In the genomic region with DNA sequence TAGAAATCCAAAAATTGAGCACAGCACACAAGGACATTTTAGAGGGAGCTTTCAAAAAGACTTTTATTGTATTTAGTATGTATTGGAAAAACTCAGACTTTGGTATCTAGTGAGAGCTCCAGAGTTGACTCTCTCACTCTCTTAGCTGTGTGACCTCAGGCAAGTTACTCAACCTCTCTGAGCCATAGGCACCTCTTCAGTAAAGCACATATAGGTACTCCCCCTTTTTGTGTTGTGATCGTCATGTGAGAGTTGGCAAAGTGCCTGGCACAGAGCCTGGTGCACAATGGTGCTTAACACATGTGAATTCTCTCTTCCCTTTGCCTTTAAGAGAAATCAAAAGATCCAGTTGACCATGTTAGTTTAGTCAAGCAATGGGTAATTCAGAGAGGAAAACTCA, we compare ENCODE assay signal across 34 cellular contexts.
"Had no signal": no experiment of that assay in that cellular context is flagged by ENCODE, and none has a peak within 500 bp of the region (broad histone marks: within the 10 kb centered on the region; RNA-seq: fewer than 3 reads in every experiment).

No MANE protein-coding gene starts in this region.

- DNase-seq: activated B cell treated with CpG ODN at 0.5 μM for 24 hours; activated CD4-positive, alpha-beta T cell treated with anti-CD3 and anti-CD28 coated beads for 48 hours; activated CD4-positive, alpha-beta T cell treated with anti-CD3 and anti-CD28 coated beads, Interleukin-2, amount 50 U/mL, for 4 hours; activated CD4-positive, CD25-positive, alpha-beta regulatory T cell treated with anti-CD3 and anti-CD28 coated beads, Interleukin-2, amount 50 U/mL, for 72 hours; activated CD8-positive, alpha-beta T cell treated with anti-CD3 and anti-CD28 coated beads for 36 hours; activated effector memory CD4-positive, alpha-beta T cell treated with anti-CD3 and anti-CD28 coated beads, Interleukin-2, amount 50 U/mL, for 16 hours; activated naive CD4-positive, alpha-beta T cell; activated naive CD4-positive, alpha-beta T cell treated with anti-CD3 and anti-CD28 coated beads, Interleukin-2, amount 50 U/mL, for 16 hours; activated naive CD8-positive, alpha-beta T cell treated with anti-CD3 and anti-CD28 coated beads for 36 hours; activated T-cell treated with anti-CD3 and anti-CD28 coated beads, Interleukin-2, amount 50 U/mL, for 1 hour; activated T-cell treated with anti-CD3 and anti-CD28 coated beads, Interleukin-2, amount 50 U/mL, for 72 hours; amniotic stem cell; aorta; brain microvascular endothelial cell; colonic mucosa; Karpas-422; MG63; NCI-H1048; NCI-H1436 treated with DMSO at 0.1 percent for 48 hours; NCI-H187 treated with DMSO at 0.1 percent for 48 hours; NCI-H2227 treated with DMSO at 0.1 percent for 48 hours; PC-9; SIG-M5; SW 1271; T-helper 1 cell; T-helper 2 cell; T-helper 9 cell had no signal

- H3K27me3 Mint-ChIP-seq: activated T-helper 17 cell treated with anti-CD3 and anti-CD28 coated beads, Interleukin-2, amount 50 U/mL, for 72 hours; central memory CD8-positive, alpha-beta T cell had no signal

- H3K27me3 ChIP-seq: brain microvascular endothelial cell, cardiac muscle cell, colonic mucosa, MG63 had no signal

- H3K9me3 Mint-ChIP-seq: activated B cell treated with CpG ODN at 0.5 μM for 24 hours; activated CD8-positive, alpha-beta T cell treated with anti-CD3 and anti-CD28 coated beads for 36 hours; activated naive CD8-positive, alpha-beta T cell treated with anti-CD3 and anti-CD28 coated beads for 36 hours; activated T-cell treated with anti-CD3 and anti-CD28 coated beads, Interleukin-2, amount 50 U/mL, for 72 hours; activated T-helper 17 cell treated with anti-CD3 and anti-CD28 coated beads, Interleukin-2, amount 50 U/mL, for 72 hours; central memory CD8-positive, alpha-beta T cell had no signal

- FAIRE-seq: RCC 7860 had no signal

- H3K4me3 Mint-ChIP-seq: activated B cell treated with CpG ODN at 0.5 μM for 24 hours; activated CD8-positive, alpha-beta T cell treated with anti-CD3 and anti-CD28 coated beads for 36 hours; activated naive CD8-positive, alpha-beta T cell treated with anti-CD3 and anti-CD28 coated beads for 36 hours; activated T-cell treated with anti-CD3 and anti-CD28 coated beads, Interleukin-2, amount 50 U/mL, for 72 hours; activated T-helper 17 cell treated with anti-CD3 and anti-CD28 coated beads, Interleukin-2, amount 50 U/mL, for 72 hours; central memory CD8-positive, alpha-beta T cell had no signal

- H3K4me2 ChIP-seq: PC-9 had no signal

- H3K4me1 ChIP-seq: colonic mucosa had no signal

- H3K27ac Mint-ChIP-seq: activated B cell treated with CpG ODN at 0.5 μM for 24 hours; activated CD8-positive, alpha-beta T cell treated with anti-CD3 and anti-CD28 coated beads for 36 hours; activated naive CD8-positive, alpha-beta T cell treated with anti-CD3 and anti-CD28 coated beads for 36 hours; activated T-cell treated with anti-CD3 and anti-CD28 coated beads, Interleukin-2, amount 50 U/mL, for 72 hours; activated T-helper 17 cell treated with anti-CD3 and anti-CD28 coated beads, Interleukin-2, amount 50 U/mL, for 72 hours had no signal

- H2AFZ ChIP-seq: PC-9 had no signal

- ATAC-seq: activated CD8-positive, alpha-beta T cell treated with anti-CD3 and anti-CD28 coated beads for 36 hours; activated T-cell treated with anti-CD3 and anti-CD28 coated beads, Interleukin-2, amount 50 U/mL, for 72 hours; activated T-helper 17 cell treated with anti-CD3 and anti-CD28 coated beads, Interleukin-2, amount 50 U/mL, for 72 hours; Right ventricle myocardium inferior had no signal

- H3K27ac ChIP-seq: brain microvascular endothelial cell, cardiac muscle cell, colonic mucosa, PC-9, RWPE1, VCaP had no signal

- H3K4me3 ChIP-seq: cardiac muscle cell, colonic mucosa, MG63, PC-9 had no signal

- H3K36me3 ChIP-seq: brain microvascular endothelial cell, cardiac muscle cell, colonic mucosa, MG63 had no signal

- H3K4me1 Mint-ChIP-seq: central memory CD8-positive, alpha-beta T cell had no signal

- H3K9me3 ChIP-seq: colonic mucosa, MG63 had no signal
